Comparison of ENCODE assay signal across 24 cellular contexts in genomic region chr19:52070496-52070895, GRCh38. TPM values are rescaled to one million over a fixed set of nuclear protein-coding genes. Genes with fewer than 3 reads are reported as not detected.
DNase-seq lines count a peak whose midpoint lies in the region; ATAC-seq and TF ChIP-seq lines count a peak whose summit lies in the region.
"Had no signal": no experiment of that assay in that cellular context is flagged by ENCODE, and none has a peak within 500 bp of the region (broad histone marks: within the 10 kb centered on the region; RNA-seq: fewer than 3 reads in every experiment).

No MANE protein-coding gene starts in this region.

- no peak overlapping the region for H2AFZ ChIP-seq in mammary epithelial cell (ENCODE audit: low read depth, low read length)
- no peak overlapping the region for H2AFZ ChIP-seq in neural progenitor cell (replicated peaks)
- H2AFZ ChIP-seq: GM23248 had no signal

- H3K36me3 ChIP-seq in mammary epithelial cell (ENCODE audit: insufficient read depth, low read length), result peaks cover 31% of the 10 kb centered on the region
- H3K36me3 ChIP-seq in breast epithelium, result peaks cover 36% of the 10 kb centered on the region
- H3K36me3 ChIP-seq in thoracic aorta, result peaks cover 88% of the 10 kb centered on the region
- H3K36me3 ChIP-seq in neural progenitor cell, result peaks cover 47% of the 10 kb centered on the region

- H3K9me3 ChIP-seq in mammary epithelial cell (replicated peaks; ENCODE audit: insufficient read depth, low read length) (peaks cover 61% of the 10 kb centered on the region), breast epithelium (peaks cover 93 to 99% of the 10 kb centered on the region in 2 donors), thoracic aorta (peaks cover 99% of the 10 kb centered on the region), neural progenitor cell (ENCODE audit: low read depth) (peaks cover 42% of the 10 kb centered on the region)

- DNase-seq in mammary epithelial cell (peak; percentile 3), breast epithelium (ENCODE audit: low spot score in 2 of 2) (no peak), amniotic epithelial cell (ENCODE audit: low read depth) (peak; percentile 80), fibroblast of mammary gland (ENCODE audit: low read depth) (peak; percentile 70), thoracic aorta (ENCODE audit: low spot score) (no peak), NCI-H526 treated with DMSO at 0.1 percent for 48 hours (lab: John Stamatoyannopoulos, UW) (no peak), GM19238 (ENCODE audit: insufficient read length, low spot score) (no peak), neural progenitor cell (ENCODE audit: low spot score) (no peak)
- DNase-seq: activated B cell treated with CpG ODN at 0.5 μM for 24 hours; activated CD4-positive, alpha-beta memory T cell treated with anti-CD3 and anti-CD28 coated beads for 36 hours; activated gamma-delta T cell treated with Interleukin-2 at 50 U/mL for 16 hours; amygdala; Calu3; cerebellar nuclear complex; effector memory CD4-positive, alpha-beta T cell; GDM1; GM23248; lower lobe of right lung; NCI-H146; NK-92 treated with Interleukin-12 subunit alpha and Interleukin-12 subunit beta, amount 100 ng/mL, for 24 hours; nucleus accumbens; RPMI8226; stimulated activated CD8-positive, alpha-beta memory T cell treated with anti-CD3 and anti-CD28 coated beads, Interleukin-4, amount 100 ng/mL, for 48 hours had no signal

- no peak for ATAC-seq in thoracic aorta (ENCODE audit: insufficient number of reproducible peaks, low FRiP score, low read depth)
- ATAC-seq: lower lobe of right lung, SK-N-SH treated with all-trans-retinoic acid at 6 μM for 48 hours had no signal

- in situ Hi-C loops in mammary epithelial cell (cut with MboI; ENCODE audit: low sequenced_read_pairs in 2 of 2), result no loop called here

- H3K9me3 Mint-ChIP-seq in neural progenitor cell, result peaks cover 81% of the 10 kb centered on the region

- H3K27me3 ChIP-seq in mammary epithelial cell (ENCODE audit: insufficient read depth, low read length) (no peaks in the 10 kb centered on the region), breast epithelium (no peaks in the 10 kb centered on the region), thoracic aorta (replicated peaks; ENCODE audit: insufficient read depth) (no peaks in the 10 kb centered on the region), neural progenitor cell (no peaks in the 10 kb centered on the region)

- H3K9ac ChIP-seq in mammary epithelial cell (ENCODE audit: insufficient read depth, low read length) (no peak overlapping the region), neural progenitor cell (no peak overlapping the region)
- H3K9ac ChIP-seq: GM23248 had no signal

- TF ChIP-seq POLR2A in breast epithelium (IDR thresholded peaks at IDR 0.05), result no peak

- no peaks in the 10 kb centered on the region for H3K27me3 Mint-ChIP-seq in neural progenitor cell (ENCODE audit: insufficient read depth, low read depth)
- H3K27me3 Mint-ChIP-seq: activated B cell treated with CpG ODN at 0.5 μM for 24 hours; activated CD4-positive, alpha-beta memory T cell treated with anti-CD3 and anti-CD28 coated beads for 36 hours had no signal

- 97% methylated on average over 5 of the region's 5 CpGs for WGBS in mammary epithelial cell (ENCODE audit: low coverage, missing lambda C conversion rate)

- CTCF ChIA-PET in mammary epithelial cell (lab: Charles Lee; ENCODE audit: low non-redundant PET), result no interaction called here

- H3K4me2 ChIP-seq in mammary epithelial cell (ENCODE audit: insufficient read depth, low read depth, low read length) (no peak overlapping the region), neural progenitor cell (no peak overlapping the region)

- no peaks in the 10 kb centered on the region for H3K4me1 Mint-ChIP-seq in neural progenitor cell
- H3K4me1 Mint-ChIP-seq: activated B cell treated with CpG ODN at 0.5 μM for 24 hours had no signal

- H3K4me3 ChIP-seq in mammary epithelial cell (replicated peaks in 1 of 3; ENCODE audit: insufficient read depth in 1 of 3, low read depth in 2 of 3, low read length in 3 of 3) (no peak overlapping the region), breast epithelium (no peak overlapping the region), fibroblast of mammary gland (ENCODE audit: control insufficient read depth, low read depth, low read length) (no peak overlapping the region), thoracic aorta (peak overlapping the region; percentile 1), neural progenitor cell (no peak overlapping the region)
- H3K4me3 ChIP-seq: GM23248, lower lobe of right lung had no signal

- peaks cover 72% of the 10 kb centered on the region for H3K36me3 Mint-ChIP-seq in neural progenitor cell

- H3K27ac ChIP-seq in mammary epithelial cell (ENCODE audit: insufficient read depth, low read depth, low read length) (no peak overlapping the region), breast epithelium (no peak overlapping the region), thoracic aorta (no peak overlapping the region), neural progenitor cell (no peak overlapping the region)
- H3K27ac ChIP-seq: GM23248, lower lobe of right lung had no signal

- H3K79me2 ChIP-seq in mammary epithelial cell (ENCODE audit: insufficient read depth, low read length) (peaks cover 20% of the 10 kb centered on the region), neural progenitor cell (ENCODE audit: low read depth) (no peaks in the 10 kb centered on the region)

- no peak overlapping the region for H3K4me3 Mint-ChIP-seq in neural progenitor cell
- H3K4me3 Mint-ChIP-seq: activated B cell treated with CpG ODN at 0.5 μM for 24 hours; activated CD4-positive, alpha-beta memory T cell treated with anti-CD3 and anti-CD28 coated beads for 36 hours had no signal

- TF ChIP-seq CTCF in mammary epithelial cell (conservative IDR thresholded peaks at IDR 0.05 in 1 of 2, IDR thresholded peaks at IDR 0.05 in 1 of 2; ENCODE audit: extremely low read depth in 1 of 2, insufficient read depth in 1 of 2, low read depth in 1 of 2, low read length in 2 of 2), result no peak
- TF ChIP-seq CTCF in breast epithelium (IDR thresholded peaks at IDR 0.05), result no peak
- no peak for TF ChIP-seq CTCF in fibroblast of mammary gland (conservative IDR thresholded peaks at IDR 0.05; ENCODE audit: control insufficient read depth, insufficient read depth, low read depth, low read length)
- no peak for TF ChIP-seq CTCF in thoracic aorta (IDR thresholded peaks at IDR 0.05)
- TF ChIP-seq CTCF in neural progenitor cell (IDR thresholded peaks at IDR 0.05), result no peak

- dilution Hi-C loops in mammary epithelial cell (cut with HindIII; ENCODE audit: low sequenced_read_pairs), result no loop called here

- BruUV-seq in mammary epithelial cell (replicated peaks; lab: Mats Ljungman, UMichigan), result no TSS peak

- intact Hi-C loops in mammary epithelial cell (cut with micrococcal nuclease), result no loop called here
- intact Hi-C loops in breast epithelium (cut with DNase I; ENCODE audit: low total_unique reads), result no loop called here

- H3K4me1 ChIP-seq in mammary epithelial cell (ENCODE audit: insufficient read depth, low read length) (no peaks in the 10 kb centered on the region), breast epithelium (no peaks in the 10 kb centered on the region), thoracic aorta (ENCODE audit: control insufficient read depth in 1 of 2, low read depth in 2 of 2) (no peaks in the 10 kb centered on the region), neural progenitor cell (no peaks in the 10 kb centered on the region)
- H3K4me1 ChIP-seq: lower lobe of right lung had no signal

- no peaks in the 10 kb centered on the region for H4K20me1 ChIP-seq in mammary epithelial cell (ENCODE audit: insufficient read depth, low read length)
- H4K20me1 ChIP-seq in neural progenitor cell (ENCODE audit: low read depth), result no peaks in the 10 kb centered on the region

- no peak overlapping the region for H3K27ac Mint-ChIP-seq in neural progenitor cell
- H3K27ac Mint-ChIP-seq: activated B cell treated with CpG ODN at 0.5 μM for 24 hours; activated CD4-positive, alpha-beta memory T cell treated with anti-CD3 and anti-CD28 coated beads for 36 hours had no signal

- H3F3A ChIP-seq in neural progenitor cell (ENCODE audit: low read depth), result no peaks in the 10 kb centered on the region

RNA-seq across cellular contexts. Expression of gene ZNF432, which starts 21.9 kb away (rescaled TPM):
- total RNA-seq in mammary epithelial cell, result 10 to 100 TPM in 1 of 2 donors, 1 to 10 TPM in 1; 9.3 to 26.5 TPM
- 2.2 TPM for polyA plus RNA-seq in mammary epithelial cell
- 4.7 TPM for polyA minus RNA-seq in mammary epithelial cell
- 10 to 100 TPM; 12.0 to 19.3 (median 13.4) TPM for total RNA-seq in breast epithelium
- total RNA-seq in thoracic aorta, result 10 to 100 TPM in 1 of 2 donors, 1 to 10 TPM in 1; 8.9 to 30.1 TPM
- total RNA-seq in neural progenitor cell (ENCODE audit: low replicate concordance), result 17.7 and 23.3 TPM in 2 replicates

RNA-seq across cellular contexts. Expression of gene ZNF841, which starts 25.1 kb away (rescaled TPM):
- 10 to 100 TPM; 25.2 to 28.9 TPM for total RNA-seq in mammary epithelial cell
- 3.7 TPM for polyA plus RNA-seq in mammary epithelial cell
- polyA minus RNA-seq in mammary epithelial cell, result 11.6 TPM
- 10 to 100 TPM; 16.0 to 25.9 (median 19.3) TPM for total RNA-seq in breast epithelium
- 100 to 1,000 TPM in 1 of 2 donors, 10 to 100 TPM in 1; 46.3 to 105 TPM for total RNA-seq in thoracic aorta
- 17.6 and 18.3 TPM in 2 replicates for total RNA-seq in neural progenitor cell (ENCODE audit: low replicate concordance)

RNA-seq across cellular contexts. Expression of gene ZNF614, which starts 42.3 kb away (rescaled TPM):
- total RNA-seq in mammary epithelial cell (1 to 10 TPM; 8.7 to 9.1 TPM), breast epithelium (10 to 100 TPM in 1 of 3 donors, 1 to 10 TPM in 2; 5.6 to 13.6 (median 9.5) TPM), thoracic aorta (10 to 100 TPM in 1 of 2 donors, 1 to 10 TPM in 1; 3.9 to 11.6 TPM), neural progenitor cell (ENCODE audit: low replicate concordance) (19.1 and 21.5 TPM in 2 replicates)
- 4.7 TPM for polyA plus RNA-seq in mammary epithelial cell
- 0.57 TPM for polyA minus RNA-seq in mammary epithelial cell

Comparison
In these comparisons a context has a peak if more than half of its experiments do, and no peak if none do; other contexts are left out.
1. DNase-seq: peak in mammary epithelial cell (single experiment), amniotic epithelial cell (single experiment) and fibroblast of mammary gland (single experiment); none in breast epithelium (0 of 2), thoracic aorta (single experiment), NCI-H526 treated with DMSO at 0.1 percent for 48 hours (single experiment), GM19238 (single experiment) and neural progenitor cell (single experiment).